ENCODE assay signal across 1 cellular context in genomic region chr19:11152318-11153062, GRCh38.
TF ChIP-seq lines count a peak whose summit lies in the region.

No MANE protein-coding gene starts in this region.

TF ChIP-seq in GM12878, 131 proteins besides CTCF, POLR2A, EP300 and RAD21:
- TF ChIP-seq HCFC1 (IDR thresholded peaks at IDR 0.05; ENCODE audit: low read length) (no peak), CREB1 (IDR thresholded peaks at IDR 0.05; ENCODE audit: low read depth) (no peak), IKZF2 (IDR thresholded peaks at IDR 0.05) (no peak), EED (IDR thresholded peaks at IDR 0.05; ENCODE audit: low read depth) (no peak), NBN (IDR thresholded peaks at IDR 0.05) (no peak), ZSCAN29 (IDR thresholded peaks at IDR 0.05) (no peak), SUZ12 (IDR thresholded peaks at IDR 0.05; ENCODE audit: unreplicated experiment) (no peak), ZBED1 (IDR thresholded peaks at IDR 0.05; ENCODE audit: borderline replicate concordance) (no peak), ZNF24 (IDR thresholded peaks at IDR 0.05) (no peak), SREBF1 (IDR thresholded peaks at IDR 0.05; ENCODE audit: low read length) (no peak)
- TF ChIP-seq, protein P1, sequence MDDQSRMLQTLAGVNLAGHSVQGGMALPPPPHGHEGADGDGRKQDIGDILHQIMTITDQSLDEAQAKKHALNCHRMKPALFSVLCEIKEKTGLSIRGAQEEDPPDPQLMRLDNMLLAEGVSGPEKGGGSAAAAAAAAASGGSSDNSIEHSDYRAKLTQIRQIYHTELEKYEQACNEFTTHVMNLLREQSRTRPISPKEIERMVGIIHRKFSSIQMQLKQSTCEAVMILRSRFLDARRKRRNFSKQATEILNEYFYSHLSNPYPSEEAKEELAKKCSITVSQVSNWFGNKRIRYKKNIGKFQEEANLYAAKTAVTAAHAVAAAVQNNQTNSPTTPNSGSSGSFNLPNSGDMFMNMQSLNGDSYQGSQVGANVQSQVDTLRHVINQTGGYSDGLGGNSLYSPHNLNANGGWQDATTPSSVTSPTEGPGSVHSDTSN (IDR thresholded peaks at IDR 0.05; ENCODE audit: insufficient replicate concordance, low read depth, low read length) = no peak
